Comparison of ENCODE assay signal across 32 cellular contexts in the genomic region with DNA sequence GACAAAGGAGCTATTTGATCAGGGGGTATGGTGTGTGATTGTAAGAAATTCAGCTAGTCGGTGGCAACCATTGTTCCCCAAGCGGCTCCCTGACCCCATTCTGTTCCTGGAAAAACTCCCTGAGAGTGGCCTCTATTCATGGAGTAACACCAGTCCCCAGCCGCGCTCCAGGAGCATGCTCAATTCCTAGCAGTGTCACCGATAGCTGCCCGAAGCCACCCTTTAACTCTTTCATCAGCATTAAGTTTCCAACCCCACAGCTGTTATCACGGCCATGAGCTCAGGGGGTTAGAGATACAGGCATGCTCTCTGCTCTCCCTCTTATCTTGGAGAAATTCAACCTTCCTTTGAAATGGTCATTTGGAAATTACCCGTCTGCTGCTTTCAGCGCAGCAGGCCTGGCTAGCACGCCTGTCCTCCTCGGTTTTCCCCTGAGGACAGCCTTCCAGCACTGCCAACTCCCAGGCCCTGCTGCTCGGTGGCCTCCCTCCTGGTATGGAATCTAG. TPM values are rescaled to one million over a fixed set of nuclear protein-coding genes. Genes with fewer than 3 reads are reported as not detected.
DNase-seq lines count a peak whose midpoint lies in the region; ATAC-seq, FAIRE-seq and TF ChIP-seq lines count a peak whose summit lies in the region.
"Had no signal": no experiment of that assay in that cellular context is flagged by ENCODE, and none has a peak within 500 bp of the region (broad histone marks: within the 10 kb centered on the region; RNA-seq: fewer than 3 reads in every experiment).

No MANE protein-coding gene starts in this region.

- H2BK12ac ChIP-seq in H1 (ENCODE audit: low read depth, low read length): no peak overlapping the region

- CTCF ChIA-PET in H1 (lab: Charles Lee; ENCODE audit: partially characterized antibody): interaction anchor here (0.7 to 3.8 kb wide), 26 partner anchors 9 to 179 kb away, joined by 3 to 44 read pairs (median 4); partner anchors contain the start of gene NPM3

- H2BK15ac ChIP-seq in H1 (ENCODE audit: low read length): 0 out of 2 replicates have a peak overlapping the region, but pooled peaks have one; percentile 77

- no peaks in the 10 kb centered on the region for H3K23me2 ChIP-seq in H1 (ENCODE audit: low read depth, low read length)

- peak; percentile 69 for DNase-seq in OCI-M2 (lab: John Stamatoyannopoulos, UW; ENCODE audit: unreplicated experiment)
- no peak for DNase-seq in H1 (ENCODE audit: low read depth in 1 of 2, low spot score in 2 of 2)
- peak; percentile 77 for DNase-seq in retina
- no peak for DNase-seq in cerebellar cortex (ENCODE audit: low spot score)
- no peak for DNase-seq in NOMO-1 treated with DMSO at 0.1 percent for 48 hours (lab: John Stamatoyannopoulos, UW; ENCODE audit: unreplicated experiment)
- DNase-seq in foreskin fibroblast: no peak
- DNase-seq: activated B cell treated with CpG ODN at 0.5 μM for 24 hours; activated CD4-positive, alpha-beta T cell treated with anti-CD3 and anti-CD28 coated beads, Interleukin-2, amount 50 U/mL, for 4 hours; activated naive CD4-positive, alpha-beta T cell treated with anti-CD3 and anti-CD28 coated beads for 36 hours; brain microvascular endothelial cell; Caco-2; DMS79 treated with DMSO at 0.1 percent for 48 hours; effector CD8-positive, alpha-beta T cell; heart left ventricle; naive B cell; NCI-H1048; NCI-H1694 treated with DMSO at 0.1 percent for 48 hours; NCI-H510A treated with DMSO at 0.1 percent for 48 hours; SHP77; stimulated activated CD4-positive, alpha-beta T cell treated with anti-CD3 and anti-CD28 coated beads, Interleukin-12 subunit alpha, Interleukin-12 subunit beta, amount 100 ng/mL, for 4 hours; stimulated activated CD4-positive, alpha-beta T cell treated with anti-CD3 and anti-CD28 coated beads, Interleukin-4, amount 100 ng/mL, for 24 hours; T-helper 9 cell had no signal

- no peaks in the 10 kb centered on the region for H3K79me2 ChIP-seq in H1 (ENCODE audit: control insufficient read depth in 1 of 2, insufficient read depth in 2 of 2, low read length in 2 of 2)

- TF ChIP-seq CTCF in H1 (IDR thresholded peaks at IDR 0.05; ENCODE audit: control extremely low read depth in 1 of 3, insufficient read depth in 1 of 3, low read depth in 1 of 3, low read length in 3 of 3) (no peak), foreskin fibroblast (IDR thresholded peaks at IDR 0.05; ENCODE audit: low read depth, low read length) (no peak)

- no peak overlapping the region for H3K18ac ChIP-seq in H1 (ENCODE audit: extremely low read depth, low read length)

- H3K27me3 ChIP-seq in H1 (replicated peaks in 1 of 4; ENCODE audit: control insufficient read depth in 3 of 4, extremely low read depth in 1 of 4, insufficient read depth in 3 of 4, low read length in 3 of 4): peaks cover 0 to 2% (median 0%) of the 10 kb centered on the region in 4 experiments; a peak in 1 of 7 replicates
- H3K27me3 ChIP-seq: brain microvascular endothelial cell, right atrium auricular region had no signal

- POLR2A ChIA-PET in H1 (lab: Charles Lee; ENCODE audit: partially characterized antibody): interaction anchor here (0.8 to 1.3 kb wide), 6 partner anchors 10 to 55 kb away, joined by 3 to 4 read pairs (median 3); partner anchors contain the start of gene FBXW4

- H3K56ac ChIP-seq in H1 (replicated peaks; ENCODE audit: insufficient read length, low read depth, low read length): no peak overlapping the region

- H2BK120ac ChIP-seq in H1 (replicated peaks; ENCODE audit: low read depth, low read length): no peak overlapping the region

- H3K27ac ChIP-seq in H1 (ENCODE audit: low read depth, low read length) (no peak overlapping the region), mesodermal cell (ENCODE audit: low read depth, low read length, severe bottlenecking) (peak overlapping the region; percentile 26)
- H3K27ac ChIP-seq: brain microvascular endothelial cell, heart left ventricle, HL-60, right atrium auricular region had no signal

- H3K14ac ChIP-seq in H1 (ENCODE audit: insufficient read length): no peak overlapping the region

- no peak overlapping the region for H2AK5ac ChIP-seq in H1 (ENCODE audit: low read depth, low read length)

- H3K4me2 ChIP-seq in H1 (ENCODE audit: insufficient read depth in 1 of 2, low read depth in 2 of 2, low read length in 2 of 2): no peak overlapping the region

- no peak for TF ChIP-seq RAD21 in H1 (IDR thresholded peaks at IDR 0.05 in 1 of 2, conservative IDR thresholded peaks at IDR 0.05 in 1 of 2; ENCODE audit: low read depth in 2 of 2, low read length in 2 of 2)

- WGBS in H1 (ENCODE audit: extremely low coverage in 1 of 2, insufficient coverage in 1 of 2, insufficient read length in 1 of 2, insufficient replicate concordance in 2 of 2, low coverage in 1 of 2, low lambda C conversion rate in 2 of 2, missing lambda C conversion rate in 1 of 2), 2 experiments: 83% methylated on average over 12 of the region's 12 CpGs; no CpG with 5 or more reads in 1 of the 2 experiments
- 49 to 53% methylated on average over 11 to 12 of the region's 12 CpGs for WGBS in mesodermal cell (ENCODE audit: insufficient coverage in 2 of 2), 2 experiments

- H4K20me1 ChIP-seq in H1 (replicated peaks in 1 of 2; ENCODE audit: control insufficient read depth in 1 of 2, insufficient read depth in 2 of 2, low read length in 2 of 2): no peaks in the 10 kb centered on the region

- no peak overlapping the region for H4K8ac ChIP-seq in H1 (ENCODE audit: extremely low read depth, insufficient read depth, low read length)

- no peak for FAIRE-seq in H1 (lab: Jason Lieb, UNC)

- no peak overlapping the region for H4K5ac ChIP-seq in H1 (ENCODE audit: insufficient read length, low read depth, low read length)

- TF ChIP-seq EP300 in H1 (IDR thresholded peaks at IDR 0.05; ENCODE audit: borderline replicate concordance in 1 of 2, low read depth in 2 of 2, low read length in 2 of 2): no peak

- H3K4me3 ChIP-seq in H1 (ENCODE audit: extremely low read depth in 1 of 4, insufficient read depth in 2 of 4, low read depth in 3 of 4, low read length in 4 of 4): no peak overlapping the region
- H3K4me3 ChIP-seq in mesodermal cell (ENCODE audit: extremely low read depth, insufficient read depth, low read length, poor library complexity, severe bottlenecking): no peak overlapping the region
- no peak overlapping the region for H3K4me3 ChIP-seq in foreskin fibroblast (ENCODE audit: low read depth in 1 of 2, low read length in 2 of 2)
- H3K4me3 ChIP-seq: heart left ventricle, right atrium auricular region had no signal

- H3K23ac ChIP-seq in H1 (ENCODE audit: insufficient read length): no peak overlapping the region

- no peak overlapping the region for H2AFZ ChIP-seq in H1 (ENCODE audit: low read length)

- H2BK5ac ChIP-seq in H1 (ENCODE audit: low read depth, low read length): no peak overlapping the region

- no peak overlapping the region for H3K4ac ChIP-seq in H1 (replicated peaks; ENCODE audit: insufficient read length, low read depth, low read length)

- H3K4me1 ChIP-seq in H1 (replicated peaks in 1 of 4; ENCODE audit: control insufficient read depth in 3 of 4, insufficient read depth in 4 of 4, low read length in 3 of 4) (peaks cover 0 to 6% (median 2%) of the 10 kb centered on the region in 4 experiments; a peak in 3 of 7 replicates), mesodermal cell (ENCODE audit: control insufficient read depth, insufficient read depth, low read length, poor library complexity, severe bottlenecking) (peaks cover 10% of the 10 kb centered on the region)
- H3K4me1 ChIP-seq: heart left ventricle, right atrium auricular region had no signal

- no peak for ATAC-seq in GM18861 (IDR thresholded peaks at IDR 0.05; ENCODE audit: unreplicated experiment)
- ATAC-seq: heart left ventricle; Panc1; stimulated activated effector memory CD8-positive, alpha-beta T cell treated with anti-CD3 and anti-CD28 coated beads, Interleukin-12 subunit alpha, Interleukin-12 subunit beta, amount 100 ng/mL, for 72 hours had no signal

- no peak overlapping the region for H2BK20ac ChIP-seq in H1 (ENCODE audit: low read length)

- H3K9me3 ChIP-seq in H1 (ENCODE audit: insufficient read depth in 2 of 2, low read depth in 1 of 2, low read length in 1 of 2) (no peaks in the 10 kb centered on the region), mesodermal cell (ENCODE audit: control insufficient read depth, low read length) (no peaks in the 10 kb centered on the region)
- H3K9me3 ChIP-seq: Caco-2, heart left ventricle, right atrium auricular region had no signal

- H3K36me3 ChIP-seq in H1 (ENCODE audit: control insufficient read depth in 2 of 4, insufficient read depth in 4 of 4, low read length in 3 of 4) (no peaks in the 10 kb centered on the region), mesodermal cell (ENCODE audit: control insufficient read depth, insufficient read depth, low read length) (no peaks in the 10 kb centered on the region)
- H3K36me3 ChIP-seq: brain microvascular endothelial cell, heart left ventricle, right atrium auricular region had no signal

- H3K9ac ChIP-seq in H1 (replicated peaks in 1 of 4; ENCODE audit: extremely low read depth in 1 of 4, low read depth in 3 of 4, low read length in 3 of 4): no peak overlapping the region

- no peak overlapping the region for H4K91ac ChIP-seq in H1 (replicated peaks; ENCODE audit: insufficient read length, low read length)

- H3K79me1 ChIP-seq in H1 (ENCODE audit: low read depth, low read length): no peaks in the 10 kb centered on the region

- TF ChIP-seq POLR2A in H1 (IDR thresholded peaks at IDR 0.05; ENCODE audit: control extremely low read depth in 1 of 2, low read depth in 2 of 2, low read length in 2 of 2): no peak

RNA-seq across cellular contexts. Expression of gene FGF8, which starts 26.4 kb away (rescaled TPM):
- 3.9 and 4.1 TPM in 2 replicates for total RNA-seq in H1 (2021; fragmentation: NEBNext Ultra II Directional; extraction: Animal tissue kit (Norgen Biotek cat#: 25700))
- 1.1 and 1.7 TPM in 2 replicates for polyA plus RNA-seq in H1 (2011; rRNA removed)
- polyA plus RNA-seq in H1 (2011; cell fraction: cytosol; rRNA removed): 1.5 TPM
- 2.1 TPM for polyA plus RNA-seq in H1 (2011; cell fraction: nucleus; rRNA removed)
- 1.0 to 2.0 TPM (median 1.2 TPM) in 4 replicates for polyA plus RNA-seq in H1 (2012, experiment 1 of 2)
- polyA plus RNA-seq in H1 (2012, experiment 2 of 2): 0.62 TPM
- 2.9 TPM for polyA plus RNA-seq in H1 (2013, experiment 1 of 2)
- 3.8 TPM for polyA plus RNA-seq in H1 (2013, experiment 2 of 2)
- polyA minus RNA-seq in H1 (2011; rRNA and poly(A)+ RNA removed): 0.98 and 1.4 TPM in 2 replicates
- polyA minus RNA-seq in H1 (2011; cell fraction: cytosol; rRNA and poly(A)+ RNA removed): not detected
- polyA minus RNA-seq in H1 (2011; cell fraction: nucleus; rRNA and poly(A)+ RNA removed): 1.4 TPM
- 0.88 TPM for polyA plus RNA-seq in mesodermal cell (2013, experiment 1 of 2)
- 0.56 TPM for polyA plus RNA-seq in mesodermal cell (2013, experiment 2 of 2)
- total RNA-seq: activated B cell treated with CpG ODN at 0.5 μM for 24 hours; activated naive CD4-positive, alpha-beta T cell treated with anti-CD3 and anti-CD28 coated beads for 36 hours; epithelial cell of proximal tubule; heart left ventricle; osteocyte; right atrium auricular region; ureter had no signal
- polyA plus RNA-seq: AG04450, heart left ventricle had no signal

RNA-seq across cellular contexts. Expression of gene NPM3, which starts 33.7 kb away (rescaled TPM):
- 175 and 177 TPM in 2 replicates for total RNA-seq in H1 (2021; fragmentation: NEBNext Ultra II Directional; extraction: Animal tissue kit (Norgen Biotek cat#: 25700))
- 127 and 218 TPM in 2 replicates for polyA plus RNA-seq in H1 (2011; rRNA removed)
- polyA plus RNA-seq in H1 (2011; cell fraction: cytosol; rRNA removed): 212 TPM
- polyA plus RNA-seq in H1 (2011; cell fraction: nucleus; rRNA removed): 161 TPM
- polyA plus RNA-seq in H1 (2012, experiment 1 of 2): 128 to 179 TPM (median 167 TPM) in 4 replicates
- 207 TPM for polyA plus RNA-seq in H1 (2012, experiment 2 of 2)
- 148 TPM for polyA plus RNA-seq in H1 (2013, experiment 1 of 2)
- 152 TPM for polyA plus RNA-seq in H1 (2013, experiment 2 of 2)
- 65.5 and 89.5 TPM in 2 replicates for polyA minus RNA-seq in H1 (2011; rRNA and poly(A)+ RNA removed)
- polyA minus RNA-seq in H1 (2011; cell fraction: cytosol; rRNA and poly(A)+ RNA removed): 40.7 TPM
- 29.7 TPM for polyA minus RNA-seq in H1 (2011; cell fraction: nucleus; rRNA and poly(A)+ RNA removed)
- 65.8 TPM for polyA plus RNA-seq in mesodermal cell (2013, experiment 1 of 2)
- polyA plus RNA-seq in mesodermal cell (2013, experiment 2 of 2): 59.4 TPM

RNA-seq across cellular contexts. Expression of gene FBXW4, which starts 54.6 kb away (rescaled TPM):
- total RNA-seq in H1 (2021; fragmentation: NEBNext Ultra II Directional; extraction: Animal tissue kit (Norgen Biotek cat#: 25700)): 29.6 and 32.8 TPM in 2 replicates
- polyA plus RNA-seq in H1 (2011; rRNA removed): 29.0 and 42.8 TPM in 2 replicates
- polyA plus RNA-seq in H1 (2011; cell fraction: cytosol; rRNA removed): 37.8 TPM
- polyA plus RNA-seq in H1 (2011; cell fraction: nucleus; rRNA removed): 26.7 TPM
- 29.6 to 39.3 TPM (median 34.2 TPM) in 4 replicates for polyA plus RNA-seq in H1 (2012, experiment 1 of 2)
- polyA plus RNA-seq in H1 (2012, experiment 2 of 2): 19.8 TPM
- polyA plus RNA-seq in H1 (2013, experiment 1 of 2): 13.7 TPM
- 14.1 TPM for polyA plus RNA-seq in H1 (2013, experiment 2 of 2)
- 84.3 and 109 TPM in 2 replicates for polyA minus RNA-seq in H1 (2011; rRNA and poly(A)+ RNA removed)
- polyA minus RNA-seq in H1 (2011; cell fraction: cytosol; rRNA and poly(A)+ RNA removed): 21.6 TPM
- 23.5 TPM for polyA minus RNA-seq in H1 (2011; cell fraction: nucleus; rRNA and poly(A)+ RNA removed)
- polyA plus RNA-seq in mesodermal cell (2013, experiment 1 of 2): 13.0 TPM
- polyA plus RNA-seq in mesodermal cell (2013, experiment 2 of 2): 12.0 TPM

Comparison
In these comparisons a context has a peak if more than half of its experiments do, and no peak if none do; other contexts are left out.
1. DNase-seq: peak in OCI-M2 (single experiment) and retina (single experiment); none in H1 (0 of 2), cerebellar cortex (single experiment), NOMO-1 treated with DMSO at 0.1 percent for 48 hours (single experiment) and foreskin fibroblast (0 of 2).